ENCODE assay signal across 8 cellular contexts in genomic region chr2:221569342-221570278, GRCh38. TPM values are rescaled to one million over a fixed set of nuclear protein-coding genes. Genes with fewer than 3 reads are reported as not detected.
A peak's percentile ranks its signal among the peaks of the same experiment; 100 is the strongest.
DNase-seq lines count a peak whose midpoint lies in the region; ATAC-seq and TF ChIP-seq lines count a peak whose summit lies in the region.

No MANE protein-coding gene starts in this region.

- H3K9me3 Mint-ChIP-seq in H9 (no peaks in the 10 kb centered on the region; a peak in 1 of 5 replicates), nephron (no peaks in the 10 kb centered on the region)

- peaks cover 2 to 13% (median 11%) of the 10 kb centered on the region in 3 experiments; a peak in 5 of 7 replicates for H3K36me3 Mint-ChIP-seq in H9 (ENCODE audit: insufficient read depth in 1 of 3, low read depth in 3 of 3)
- H3K36me3 Mint-ChIP-seq in nephron (ENCODE audit: low read depth): peaks cover 24% of the 10 kb centered on the region

- H2BK5ac ChIP-seq in H9 (ENCODE audit: insufficient read length, low read length): no peak overlapping the region

- no peak overlapping the region for H2BK20ac ChIP-seq in H9 (ENCODE audit: low read depth, low read length, poor library complexity, severe bottlenecking)

- H3K4me3 ChIP-seq in AG04450 (ENCODE audit: low read depth, low read length) (peak overlapping the region; percentile 95), lower leg skin (ENCODE audit: low read depth, poor library complexity, severe bottlenecking) (no peak overlapping the region)
- H3K4me3 ChIP-seq in effector memory CD4-positive, alpha-beta T cell (ENCODE audit: insufficient read depth, low read depth, low read length, poor library complexity, severe bottlenecking): peak overlapping the region; percentile 98

- H3K4me1 Mint-ChIP-seq in H9 (peaks cover 43 to 53% of the 10 kb centered on the region in 2 experiments), nephron (peaks cover 47% of the 10 kb centered on the region)

- no peak overlapping the region for H2BK15ac ChIP-seq in H9 (ENCODE audit: low read depth, low read length)

- H3K9ac ChIP-seq in H9 (ENCODE audit: extremely low read depth, insufficient read length, low read length): no peak overlapping the region

- H3K27ac ChIP-seq in AG04450 (ENCODE audit: low read depth, low read length) (no peak overlapping the region), H9 (ENCODE audit: insufficient read length, low read depth, low read length) (no peak overlapping the region)
- no peak overlapping the region for H3K27ac ChIP-seq in effector memory CD4-positive, alpha-beta T cell (ENCODE audit: insufficient read depth, low read length, poor library complexity, severe bottlenecking)

- no peak for DNase-seq in AG04450 (ENCODE audit: low read depth, low spot score)
- DNase-seq in H9: peak; percentile 51
- DNase-seq in effector memory CD4-positive, alpha-beta T cell: no peak
- DNase-seq in globus pallidus (ENCODE audit: low spot score): no peak
- no peak for DNase-seq in mesenteric fat pad (ENCODE audit: low spot score)
- no peak for DNase-seq in lower leg skin (ENCODE audit: low spot score in 2 of 2)

- no peak overlapping the region for H2BK120ac ChIP-seq in H9 (ENCODE audit: low read depth, low read length, poor library complexity, severe bottlenecking)

- CTCF ChIA-PET in AG04450 (lab: Charles Lee): no interaction called here

- POLR2A ChIA-PET in AG04450 (lab: Yijun Ruan, JAX): no interaction called here

- H3K27me3 ChIP-seq in AG04450 (ENCODE audit: control insufficient read depth, insufficient read depth, low read length) (no peaks in the 10 kb centered on the region), H9 (ENCODE audit: insufficient read depth, low read length) (peaks cover 8% of the 10 kb centered on the region; the same call in 1 of the 2 replicates)
- H3K27me3 ChIP-seq in effector memory CD4-positive, alpha-beta T cell (replicated peaks; ENCODE audit: control insufficient read depth, insufficient read depth, low read length, poor library complexity, severe bottlenecking): peaks cover 9% of the 10 kb centered on the region

- TF ChIP-seq POLR2A in lower leg skin (IDR thresholded peaks at IDR 0.05): no peak

- H3K4me1 ChIP-seq in H9 (ENCODE audit: insufficient read depth, low read length): peaks cover 4% of the 10 kb centered on the region; the same call in 1 of the 2 replicates
- H3K4me1 ChIP-seq in effector memory CD4-positive, alpha-beta T cell (ENCODE audit: control insufficient read depth, insufficient read depth, low read length, poor library complexity, severe bottlenecking): peaks cover 16% of the 10 kb centered on the region

- H2AK5ac ChIP-seq in H9 (ENCODE audit: insufficient read length, low read length): no peak overlapping the region

- intact Hi-C loops in lower leg skin (cut with DNase I; ENCODE audit: low total_unique reads): loop anchor here (10.0 kb wide), 2 partner anchors 885 to 1405 kb away; no protein-coding TSS in a partner anchor

- H3K4me2 ChIP-seq in H9 (ENCODE audit: insufficient read depth, insufficient read length, low read length): peak overlapping the region; percentile 39

- no peak overlapping the region for H4K91ac ChIP-seq in H9 (ENCODE audit: insufficient read length, low read depth, low read length)

- H3T11ph ChIP-seq in H9 (ENCODE audit: low read length): no peak overlapping the region

- no peak overlapping the region for H3K14ac ChIP-seq in H9 (ENCODE audit: insufficient read depth, low read length)

- no peaks in the 10 kb centered on the region for H3K79me1 ChIP-seq in H9 (ENCODE audit: insufficient read depth, low read depth, low read length, poor library complexity, severe bottlenecking)

- no peak overlapping the region for H4K8ac ChIP-seq in H9 (replicated peaks; ENCODE audit: insufficient read length, low read depth, low read length)

- TF ChIP-seq CTCF in AG04450 (IDR thresholded peaks at IDR 0.05; ENCODE audit: low read depth, low read length): no peak
- 0 out of 3 replicates have a peak, but pooled peaks have one; percentile 20 for TF ChIP-seq CTCF in H9 (conservative IDR thresholded peaks at IDR 0.05)
- TF ChIP-seq CTCF in nephron (IDR thresholded peaks at IDR 0.05; ENCODE audit: unreplicated experiment in 3 of 3): no peak
- no peak for TF ChIP-seq CTCF in lower leg skin (IDR thresholded peaks at IDR 0.05)

- no peak overlapping the region for H2AFZ ChIP-seq in H9 (ENCODE audit: low read length)

- H3K27me3 Mint-ChIP-seq in H9 (ENCODE audit: low read depth): peaks cover 59% of the 10 kb centered on the region
- peaks cover 12% of the 10 kb centered on the region for H3K27me3 Mint-ChIP-seq in nephron (ENCODE audit: low read depth)

- H2BK12ac ChIP-seq in H9 (ENCODE audit: insufficient read length, low read depth, low read length): no peak overlapping the region

- H3K27ac Mint-ChIP-seq in H9: peak overlapping the region in 1 of 3 experiments; percentile 89; a peak in 2 of 7 replicates
- peak overlapping the region; percentile 28 to 97 (median 88) for H3K27ac Mint-ChIP-seq in nephron

- ATAC-seq in HG03571 (IDR thresholded peaks at IDR 0.05; ENCODE audit: unreplicated experiment): no peak

- H3K4me3 Mint-ChIP-seq in H9 (peak overlapping the region; percentile 82 to 91), nephron (peak overlapping the region; percentile 94 to 96 (median 96))

- WGBS in H9 (ENCODE audit: extremely low coverage, insufficient read length, low lambda C conversion rate): no CpG with 5 or more reads among the region's 25 CpGs
- 65 to 77% methylated on average over 25 of the region's 25 CpGs for WGBS in lower leg skin, 2 donors

- H4K5ac ChIP-seq in H9 (ENCODE audit: insufficient read length, low read depth, low read length): no peak overlapping the region

- peaks cover 39% of the 10 kb centered on the region for H3K23me2 ChIP-seq in H9 (ENCODE audit: insufficient read length, low read depth, low read length, poor library complexity, severe bottlenecking)

- H3K18ac ChIP-seq in H9 (ENCODE audit: insufficient read length, low read depth, low read length): no peak overlapping the region

- H3K23ac ChIP-seq in H9 (ENCODE audit: insufficient read length, low read depth, low read length): no peak overlapping the region

- no peak overlapping the region for H3K4ac ChIP-seq in H9 (ENCODE audit: low read depth, low read length)

- no peaks in the 10 kb centered on the region for H3K79me2 ChIP-seq in H9 (ENCODE audit: insufficient read depth, low read length)

- H4K20me1 ChIP-seq in H9 (ENCODE audit: control insufficient read depth, insufficient read depth, insufficient read length): peaks cover 3% of the 10 kb centered on the region

- H3K56ac ChIP-seq in H9 (ENCODE audit: insufficient read length, low read depth, low read length): no peak overlapping the region

- H3K36me3 ChIP-seq in effector memory CD4-positive, alpha-beta T cell (ENCODE audit: control insufficient read depth, insufficient read depth, low read length): no peaks in the 10 kb centered on the region

- H3K9me3 ChIP-seq in AG04450 (ENCODE audit: control insufficient read depth, insufficient read depth, low read length): no peaks in the 10 kb centered on the region; the same call in 1 of the 2 replicates
- H3K9me3 ChIP-seq in H9 (ENCODE audit: control insufficient read depth, low read depth, low read length): no peaks in the 10 kb centered on the region
- H3K9me3 ChIP-seq in effector memory CD4-positive, alpha-beta T cell (ENCODE audit: control insufficient read depth, low read length): no peaks in the 10 kb centered on the region

RNA-seq across cellular contexts. Expression of gene EPHA4, which starts 2.5 kb away (rescaled TPM):
- 36.9 and 37.9 TPM in 2 replicates for polyA plus RNA-seq in AG04450 (2011; rRNA removed)
- 63.4 and 106 TPM in 2 replicates for polyA minus RNA-seq in AG04450 (2011; rRNA and poly(A)+ RNA removed)
- total RNA-seq in H9 (2021) (20.6 and 25.1 TPM in 2 replicates), mesenteric fat pad (23.1 TPM), lower leg skin (10 to 100 TPM; 35.2 to 63.1 (median 53.7) TPM)
